ENCODE assay signal across 10 cellular contexts in genomic region chr3:14289590-14290453, GRCh38.
DNase-seq lines count a peak whose midpoint lies in the region; ATAC-seq, FAIRE-seq and TF ChIP-seq lines count a peak whose summit lies in the region.
"Had no signal": no experiment of that assay in that cellular context is flagged by ENCODE, and none has a peak within 500 bp of the region (broad histone marks: within the 10 kb centered on the region; RNA-seq: fewer than 3 reads in every experiment).

No MANE protein-coding gene starts in this region.

- intact Hi-C loops in activated CD4-positive, alpha-beta T cell treated with anti-CD3 and anti-CD28 coated beads, Interleukin-2, amount 10 ng/mL, durations not matched to agents 24 days and 14 days (cut with micrococcal nuclease): no loop called here

- H3K4me1 Mint-ChIP-seq in activated CD4-positive, alpha-beta T cell treated with anti-CD3 and anti-CD28 coated beads, Interleukin-2, amount 10 ng/mL, durations not matched to agents 24 days and 14 days: no peaks in the 10 kb centered on the region
- peaks cover 11% of the 10 kb centered on the region for H3K4me1 Mint-ChIP-seq in endothelial cell (ENCODE audit: unreplicated experiment)
- H3K4me1 Mint-ChIP-seq in progenitor cell of endocrine pancreas (ENCODE audit: low read depth): peaks cover 14% of the 10 kb centered on the region
- H3K4me1 Mint-ChIP-seq: activated CD4-positive, alpha-beta memory T cell treated with anti-CD3 and anti-CD28 coated beads, Interleukin-2, amount 10 ng/mL, durations not matched to agents 7 days and 5 days had no signal

- DNase-seq in HT-29 (ENCODE audit: low spot score) (peak; percentile 37), glomerular visceral epithelial cell (ENCODE audit: extremely low spot score) (peak; percentile 85), small intestine (peak; percentile 91), endothelial cell (ENCODE audit: low spot score) (no peak), progenitor cell of endocrine pancreas (ENCODE audit: low spot score, unreplicated experiment) (no peak)
- DNase-seq in activated CD4-positive, alpha-beta T cell treated with anti-CD3 and anti-CD28 coated beads, Interleukin-2, amount 10 ng/mL, durations not matched to agents 24 days and 14 days: no peak
- DNase-seq: activated CD4-positive, alpha-beta memory T cell treated with anti-CD3 and anti-CD28 coated beads, Interleukin-2, amount 10 ng/mL, durations not matched to agents 7 days and 5 days; KG1 had no signal

- H3K27me3 ChIP-seq in small intestine (ENCODE audit: control insufficient read depth in 2 of 2, insufficient read depth in 2 of 2, low read length in 2 of 2): no peaks in the 10 kb centered on the region

- H3K27ac ChIP-seq in small intestine (ENCODE audit: low read depth in 1 of 2, low read length in 1 of 2): peak overlapping the region; percentile 86 to 92

- H3K36me3 Mint-ChIP-seq in activated CD4-positive, alpha-beta T cell treated with anti-CD3 and anti-CD28 coated beads, Interleukin-2, amount 10 ng/mL, durations not matched to agents 24 days and 14 days (ENCODE audit: low read depth): no peaks in the 10 kb centered on the region
- H3K36me3 Mint-ChIP-seq in endothelial cell (ENCODE audit: low read depth, unreplicated experiment) (peaks cover 4% of the 10 kb centered on the region), progenitor cell of endocrine pancreas (ENCODE audit: insufficient read depth) (no peaks in the 10 kb centered on the region)

- WGBS in small intestine, 3 donors: 14 to 44% (median 30%) methylated on average over 7 of the region's 7 CpGs

- peaks cover 14% of the 10 kb centered on the region for H3K27me3 Mint-ChIP-seq in activated CD4-positive, alpha-beta T cell treated with anti-CD3 and anti-CD28 coated beads, Interleukin-2, amount 10 ng/mL, durations not matched to agents 24 days and 14 days
- H3K27me3 Mint-ChIP-seq in endothelial cell (ENCODE audit: unreplicated experiment) (peaks cover 3% of the 10 kb centered on the region), progenitor cell of endocrine pancreas (peaks cover 13% of the 10 kb centered on the region)

- no peak for TF ChIP-seq CTCF in endothelial cell (IDR thresholded peaks at IDR 0.05; ENCODE audit: unreplicated experiment)
- TF ChIP-seq CTCF in progenitor cell of endocrine pancreas (IDR thresholded peaks at IDR 0.05; ENCODE audit: unreplicated experiment): no peak

- ATAC-seq in SK-N-SH treated with all-trans-retinoic acid at 6 μM for 48 hours (peak; percentile 89), GM18520 (IDR thresholded peaks at IDR 0.05; ENCODE audit: unreplicated experiment) (no peak)

- H3K4me3 Mint-ChIP-seq in activated CD4-positive, alpha-beta T cell treated with anti-CD3 and anti-CD28 coated beads, Interleukin-2, amount 10 ng/mL, durations not matched to agents 24 days and 14 days: no peak overlapping the region
- no peak overlapping the region for H3K4me3 Mint-ChIP-seq in endothelial cell (ENCODE audit: unreplicated experiment)
- H3K4me3 Mint-ChIP-seq in progenitor cell of endocrine pancreas (ENCODE audit: low read depth): no peak overlapping the region
- H3K4me3 Mint-ChIP-seq: activated CD4-positive, alpha-beta memory T cell treated with anti-CD3 and anti-CD28 coated beads, Interleukin-2, amount 10 ng/mL, durations not matched to agents 7 days and 5 days had no signal

- peaks cover 4 to 7% of the 10 kb centered on the region in 2 donors for H3K4me1 ChIP-seq in small intestine (ENCODE audit: control insufficient read depth in 2 of 2, insufficient read depth in 1 of 2, low read depth in 1 of 2, low read length in 1 of 2)

- H3K4me3 ChIP-seq in small intestine (ENCODE audit: low read depth in 1 of 2, low read length in 2 of 2): no peak overlapping the region

- H3K9me3 ChIP-seq in small intestine (ENCODE audit: control insufficient read depth, low read depth): no peaks in the 10 kb centered on the region

- no peaks in the 10 kb centered on the region for H3K9me3 Mint-ChIP-seq in activated CD4-positive, alpha-beta T cell treated with anti-CD3 and anti-CD28 coated beads, Interleukin-2, amount 10 ng/mL, durations not matched to agents 24 days and 14 days
- H3K9me3 Mint-ChIP-seq in endothelial cell (ENCODE audit: unreplicated experiment) (no peaks in the 10 kb centered on the region), progenitor cell of endocrine pancreas (ENCODE audit: low read depth) (peaks cover 3% of the 10 kb centered on the region)
- H3K9me3 Mint-ChIP-seq: activated CD4-positive, alpha-beta memory T cell treated with anti-CD3 and anti-CD28 coated beads, Interleukin-2, amount 10 ng/mL, durations not matched to agents 7 days and 5 days had no signal

- H3K27ac Mint-ChIP-seq in activated CD4-positive, alpha-beta T cell treated with anti-CD3 and anti-CD28 coated beads, Interleukin-2, amount 10 ng/mL, durations not matched to agents 24 days and 14 days: no peak overlapping the region
- H3K27ac Mint-ChIP-seq in endothelial cell (ENCODE audit: unreplicated experiment) (no peak overlapping the region), progenitor cell of endocrine pancreas (no peak overlapping the region)
- H3K27ac Mint-ChIP-seq: activated CD4-positive, alpha-beta memory T cell treated with anti-CD3 and anti-CD28 coated beads, Interleukin-2, amount 10 ng/mL, durations not matched to agents 7 days and 5 days had no signal

- H3K36me3 ChIP-seq in small intestine (ENCODE audit: control insufficient read depth in 2 of 2, insufficient read depth in 2 of 2, low read length in 2 of 2): no peaks in the 10 kb centered on the region

- no peak for FAIRE-seq in small intestine (lab: Jason Lieb, UNC)

TF ChIP-seq in SK-N-SH treated with all-trans-retinoic acid at 6 μM for 48 hours, 23 proteins besides CTCF, POLR2A, EP300 and RAD21 (continues in another document):
- TF ChIP-seq, protein P1, sequence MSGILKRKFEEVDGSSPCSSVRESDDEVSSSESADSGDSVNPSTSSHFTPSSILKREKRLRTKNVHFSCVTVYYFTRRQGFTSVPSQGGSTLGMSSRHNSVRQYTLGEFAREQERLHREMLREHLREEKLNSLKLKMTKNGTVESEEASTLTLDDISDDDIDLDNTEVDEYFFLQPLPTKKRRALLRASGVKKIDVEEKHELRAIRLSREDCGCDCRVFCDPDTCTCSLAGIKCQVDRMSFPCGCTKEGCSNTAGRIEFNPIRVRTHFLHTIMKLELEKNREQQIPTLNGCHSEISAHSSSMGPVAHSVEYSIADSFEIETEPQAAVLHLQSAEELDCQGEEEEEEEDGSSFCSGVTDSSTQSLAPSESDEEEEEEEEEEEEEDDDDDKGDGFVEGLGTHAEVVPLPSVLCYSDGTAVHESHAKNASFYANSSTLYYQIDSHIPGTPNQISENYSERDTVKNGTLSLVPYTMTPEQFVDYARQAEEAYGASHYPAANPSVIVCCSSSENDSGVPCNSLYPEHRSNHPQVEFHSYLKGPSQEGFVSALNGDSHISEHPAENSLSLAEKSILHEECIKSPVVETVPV (CRISPR knock-in tag; IDR thresholded peaks at IDR 0.05): no peak
- no peak for TF ChIP-seq ZFP30 (CRISPR knock-in tag; IDR thresholded peaks at IDR 0.05)
- TF ChIP-seq RARB (CRISPR knock-in tag; IDR thresholded peaks at IDR 0.05): no peak
- TF ChIP-seq POU6F1 (CRISPR knock-in tag; IDR thresholded peaks at IDR 0.05; ENCODE audit: borderline replicate concordance, low read depth): no peak
- TF ChIP-seq ZNF565 (CRISPR knock-in tag; conservative IDR thresholded peaks at IDR 0.05; ENCODE audit: low read depth): no peak
- TF ChIP-seq CSDC2 (CRISPR knock-in tag; IDR thresholded peaks at IDR 0.05): no peak
- TF ChIP-seq ARNTL (CRISPR knock-in tag; IDR thresholded peaks at IDR 0.05; ENCODE audit: borderline replicate concordance, low read depth): no peak
- TF ChIP-seq CREB5 (CRISPR knock-in tag; IDR thresholded peaks at IDR 0.05; ENCODE audit: low read depth): no peak
- no peak for TF ChIP-seq TOX (CRISPR knock-in tag; IDR thresholded peaks at IDR 0.05; ENCODE audit: borderline replicate concordance)
- no peak for TF ChIP-seq SNAI2 (CRISPR knock-in tag; IDR thresholded peaks at IDR 0.05)
- TF ChIP-seq ZFP3 (CRISPR knock-in tag; IDR thresholded peaks at IDR 0.05): no peak
- TF ChIP-seq ESRRG (CRISPR knock-in tag; IDR thresholded peaks at IDR 0.05): no peak
- TF ChIP-seq ISL1 (CRISPR knock-in tag; IDR thresholded peaks at IDR 0.05): no peak
- no peak for TF ChIP-seq ZNF70 (CRISPR knock-in tag; IDR thresholded peaks at IDR 0.05)

Comparison
In these comparisons a context has a peak if more than half of its experiments do, and no peak if none do; other contexts are left out.
1. DNase-seq: peak in HT-29 (single experiment), glomerular visceral epithelial cell (single experiment) and small intestine (single experiment); none in activated CD4-positive, alpha-beta T cell treated with anti-CD3 and anti-CD28 coated beads, Interleukin-2, amount 10 ng/mL, durations not matched to agents 24 days and 14 days (single experiment), endothelial cell (single experiment) and progenitor cell of endocrine pancreas (single experiment).